Comparison of ENCODE assay signal across 10 cellular contexts in the genomic region with DNA sequence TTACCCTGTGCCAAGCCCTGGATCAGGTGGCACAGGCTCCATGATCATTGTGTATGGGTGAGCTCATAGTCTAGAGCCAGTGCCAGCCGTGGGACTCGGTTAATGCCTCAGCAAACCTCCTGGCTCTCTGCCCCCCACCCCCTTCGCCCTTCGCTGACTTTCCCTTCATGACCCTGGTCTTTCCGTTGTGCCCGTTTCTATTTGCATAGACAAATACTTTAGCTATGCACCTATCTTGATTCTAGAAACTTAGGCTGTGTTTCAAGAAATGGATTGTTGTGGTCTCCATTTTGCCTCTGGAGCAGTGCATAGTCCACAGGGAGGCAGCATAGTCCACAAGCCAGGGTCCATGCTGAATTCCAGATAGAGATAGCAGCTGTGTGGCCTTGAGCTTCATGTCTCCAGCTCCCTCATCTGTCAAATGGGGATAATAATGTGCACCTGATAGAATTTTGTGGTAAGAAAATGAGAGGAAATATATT. TPM values are rescaled to one million over a fixed set of nuclear protein-coding genes. Genes with fewer than 3 reads are reported as not detected.
DNase-seq lines count a peak whose midpoint lies in the region; ATAC-seq, FAIRE-seq and TF ChIP-seq lines count a peak whose summit lies in the region.
"Had no signal": no experiment of that assay in that cellular context is flagged by ENCODE, and none has a peak within 500 bp of the region (broad histone marks: within the 10 kb centered on the region; RNA-seq: fewer than 3 reads in every experiment).

No MANE protein-coding gene starts in this region.

- no peaks in the 10 kb centered on the region for H3K9me2 ChIP-seq in Loucy (replicated peaks; ENCODE audit: low read depth, low read length)

- H2AFZ ChIP-seq in Loucy (ENCODE audit: low read length) (no peak overlapping the region), keratinocyte (ENCODE audit: control insufficient read depth, low read length) (no peak overlapping the region)

- H3K9me3 ChIP-seq in Loucy (ENCODE audit: insufficient read depth, low read depth, low read length) (no peaks in the 10 kb centered on the region), adipocyte (ENCODE audit: control insufficient read depth, low read length) (no peaks in the 10 kb centered on the region), keratinocyte (ENCODE audit: control insufficient read depth, low read depth, low read length) (no peaks in the 10 kb centered on the region)
- H3K9me3 ChIP-seq: SJSA1 had no signal

- H3F3A ChIP-seq in Loucy (ENCODE audit: low read depth), result no peaks in the 10 kb centered on the region

- H3K36me3 ChIP-seq in Loucy (ENCODE audit: insufficient read depth, low read length), result no peaks in the 10 kb centered on the region
- H3K36me3 ChIP-seq in adipocyte (ENCODE audit: control insufficient read depth, insufficient read depth, low read length, severe bottlenecking), result no peaks in the 10 kb centered on the region
- H3K36me3 ChIP-seq in keratinocyte (ENCODE audit: control insufficient read depth in 2 of 2, extremely low read depth in 1 of 2, insufficient read depth in 2 of 2, low read length in 2 of 2), result no peaks in the 10 kb centered on the region
- H3K36me3 ChIP-seq: SJSA1 had no signal

- H3K36me3 Mint-ChIP-seq in nephron progenitor cell (ENCODE audit: low read depth), result no peaks in the 10 kb centered on the region

- H3K79me2 ChIP-seq in Loucy (ENCODE audit: insufficient read depth, low read length) (no peaks in the 10 kb centered on the region), keratinocyte (ENCODE audit: control insufficient read depth, insufficient read depth, low read length) (no peaks in the 10 kb centered on the region)

- no peaks in the 10 kb centered on the region for H3K9me1 ChIP-seq in keratinocyte (ENCODE audit: control insufficient read depth, extremely low read depth, insufficient read depth, low read length)

- TF ChIP-seq CTCF in Loucy (conservative IDR thresholded peaks at IDR 0.05; ENCODE audit: low read length), result peak; percentile 52
- TF ChIP-seq CTCF in keratinocyte (optimal IDR thresholded peaks at IDR 0.05 in 1 of 3, IDR thresholded peaks at IDR 0.05 in 1 of 3, conservative IDR thresholded peaks at IDR 0.05 in 1 of 3; ENCODE audit: extremely low read depth in 1 of 3, insufficient read depth in 2 of 3, low read length in 3 of 3), result peak; percentile 64 to 83 (median 71)
- TF ChIP-seq CTCF in nephron progenitor cell (IDR thresholded peaks at IDR 0.05), result no peak

- DNase-seq in ELR (ENCODE audit: low read depth) (peak; percentile 45), adipocyte (ENCODE audit: low read depth) (peak; percentile 38), keratinocyte (ENCODE audit: low read depth, low spot score) (no peak), DMS153 treated with DMSO at 0.1 percent for 48 hours (lab: John Stamatoyannopoulos, UW; ENCODE audit: unreplicated experiment) (no peak), nephron progenitor cell (no peak)

- FAIRE-seq in keratinocyte (lab: Jason Lieb, UNC), result no peak

- no peak overlapping the region for H3K27ac ChIP-seq in keratinocyte (ENCODE audit: control insufficient read depth, insufficient read depth, low read length)
- H3K27ac ChIP-seq: SJSA1 had no signal

- peaks cover 16% of the 10 kb centered on the region for H3K9me3 Mint-ChIP-seq in nephron progenitor cell

- dilution Hi-C loops in keratinocyte (cut with MboI; ENCODE audit: extremely low pct_ligation_motif_present, low sequenced_read_pairs), result no loop called here

- no peak overlapping the region for H3K4me2 ChIP-seq in Loucy (ENCODE audit: low read depth, low read length, poor library complexity, severe bottlenecking)
- no peak overlapping the region for H3K4me2 ChIP-seq in keratinocyte (ENCODE audit: control insufficient read depth, extremely low read depth, insufficient read depth, low read depth, low read length)

- H3K4me3 ChIP-seq in Loucy (ENCODE audit: low read length, poor library complexity, severe bottlenecking) (no peak overlapping the region), adipocyte (ENCODE audit: low read length) (no peak overlapping the region), keratinocyte (ENCODE audit: control insufficient read depth in 2 of 3, extremely low read depth in 1 of 3, insufficient read depth in 2 of 3, low read depth in 1 of 3, low read length in 3 of 3) (no peak overlapping the region)
- H3K4me3 ChIP-seq: SJSA1 had no signal

- ATAC-seq in HG03025 (IDR thresholded peaks at IDR 0.05; ENCODE audit: low FRiP score, unreplicated experiment) (no peak), HG03521 (IDR thresholded peaks at IDR 0.05; ENCODE audit: unreplicated experiment) (no peak)

- H3K4me1 Mint-ChIP-seq in nephron progenitor cell, result no peaks in the 10 kb centered on the region

- peaks cover 4% of the 10 kb centered on the region for H3K27me3 Mint-ChIP-seq in nephron progenitor cell (ENCODE audit: low read depth, poor library complexity)

- peaks cover 15% of the 10 kb centered on the region for H3K4me1 ChIP-seq in Loucy (ENCODE audit: insufficient read depth, low read length, poor library complexity, severe bottlenecking)
- H3K4me1 ChIP-seq in adipocyte (ENCODE audit: control insufficient read depth, insufficient read depth, low read length), result no peaks in the 10 kb centered on the region
- H3K4me1 ChIP-seq in keratinocyte (ENCODE audit: control insufficient read depth, extremely low read depth, insufficient read depth, low read length), result peaks cover 8% of the 10 kb centered on the region

- no peak overlapping the region for H3K4me3 Mint-ChIP-seq in nephron progenitor cell
- H3K4me3 Mint-ChIP-seq: memory B cell had no signal

- no peak overlapping the region for H3K27ac Mint-ChIP-seq in nephron progenitor cell
- H3K27ac Mint-ChIP-seq: memory B cell had no signal

- no peaks in the 10 kb centered on the region for H4K20me1 ChIP-seq in Loucy (ENCODE audit: insufficient read depth, low read length, poor library complexity, severe bottlenecking)
- no peaks in the 10 kb centered on the region for H4K20me1 ChIP-seq in keratinocyte (ENCODE audit: control insufficient read depth, extremely low read depth, insufficient read depth, low read length)

- H3K27me3 ChIP-seq in Loucy (ENCODE audit: insufficient read depth, low read length, poor library complexity, severe bottlenecking), result no peaks in the 10 kb centered on the region
- H3K27me3 ChIP-seq in adipocyte (replicated peaks; ENCODE audit: control insufficient read depth, insufficient read depth, low read length), result peaks cover 17% of the 10 kb centered on the region
- H3K27me3 ChIP-seq in keratinocyte (ENCODE audit: control insufficient read depth, extremely low read depth, insufficient read depth, low read length), result no peaks in the 10 kb centered on the region
- H3K27me3 ChIP-seq: SJSA1 had no signal

- H3K9ac ChIP-seq in Loucy (ENCODE audit: low read depth, low read length, poor library complexity, severe bottlenecking) (no peak overlapping the region), adipocyte (ENCODE audit: low read length) (no peak overlapping the region), keratinocyte (ENCODE audit: control insufficient read depth, extremely low read depth, insufficient read depth, low read length) (no peak overlapping the region)

RNA-seq across cellular contexts. Expression of gene KDM3A, which starts 44.8 kb away (rescaled TPM):
- polyA plus RNA-seq in keratinocyte, result 16.0 to 32.9 TPM (median 28.6 TPM) in 3 replicates
- polyA plus RNA-seq in keratinocyte (2011; ENCODE audit: low read depth), result 162 TPM
- 8.9 and 18.5 TPM in 2 replicates for polyA plus RNA-seq in keratinocyte (2011; cell fraction: cytosol; rRNA removed)
- 52.1 and 64.7 TPM in 2 replicates for polyA plus RNA-seq in keratinocyte (2011; cell fraction: nucleus; rRNA removed)
- polyA plus RNA-seq in keratinocyte (2012; ENCODE audit: low replicate concordance), result 10.0 and 32.2 TPM in 2 replicates
- polyA minus RNA-seq in keratinocyte, result 21.0 to 51.0 TPM (median 30.7 TPM) in 3 replicates
- polyA minus RNA-seq in keratinocyte (2011; cell fraction: cytosol; rRNA and poly(A)+ RNA removed), result 17.3 TPM
- 37.5 and 52.9 TPM in 2 replicates for polyA minus RNA-seq in keratinocyte (2011; cell fraction: nucleus; rRNA and poly(A)+ RNA removed)

RNA-seq across cellular contexts. Expression of gene REEP1, which starts 58.9 kb away (rescaled TPM):
- polyA plus RNA-seq in keratinocyte, result 0.14 to 0.72 TPM (median 0.30 TPM) in 3 replicates
- 0.22 TPM for polyA plus RNA-seq in keratinocyte (2011; ENCODE audit: low read depth)
- polyA plus RNA-seq in keratinocyte (2011; cell fraction: cytosol; rRNA removed), result 0.52 and 0.73 TPM in 2 replicates
- 1.00 and 1.1 TPM in 2 replicates for polyA plus RNA-seq in keratinocyte (2011; cell fraction: nucleus; rRNA removed)
- polyA plus RNA-seq in keratinocyte (2012; ENCODE audit: low replicate concordance), result 0.13 and 0.20 TPM in 2 replicates
- polyA minus RNA-seq in keratinocyte, result 0.29 to 0.96 TPM in 2 of 3 replicates, not detected in the other
- polyA minus RNA-seq in keratinocyte (2011; cell fraction: cytosol; rRNA and poly(A)+ RNA removed), result 0.96 TPM
- 1.6 and 1.8 TPM in 2 replicates for polyA minus RNA-seq in keratinocyte (2011; cell fraction: nucleus; rRNA and poly(A)+ RNA removed)

Comparison
In these comparisons a context has a peak if more than half of its experiments do, and no peak if none do; other contexts are left out.
1. DNase-seq: peak in ELR (single experiment) and adipocyte (single experiment); none in keratinocyte (single experiment), DMS153 treated with DMSO at 0.1 percent for 48 hours (single experiment) and nephron progenitor cell (single experiment).